In genomic region chr17:29706045-29706431, GRCh38 we compare ENCODE assay signal across 9 cellular contexts.
DNase-seq lines count a peak whose midpoint lies in the region; ATAC-seq, FAIRE-seq and TF ChIP-seq lines count a peak whose summit lies in the region.
"Had no signal": no experiment of that assay in that cellular context is flagged by ENCODE, and none has a peak within 500 bp of the region (broad histone marks: within the 10 kb centered on the region; RNA-seq: fewer than 3 reads in every experiment).

No MANE protein-coding gene starts in this region.

- no peaks in the 10 kb centered on the region for H3K79me2 ChIP-seq in KMS-11 (ENCODE audit: insufficient read depth, low read depth)
- no peaks in the 10 kb centered on the region for H3K79me2 ChIP-seq in astrocyte (ENCODE audit: insufficient read depth, low read length)
- H3K79me2 ChIP-seq in parathyroid adenoma, result no peaks in the 10 kb centered on the region

- H3K4me2 ChIP-seq in KMS-11 (peak overlapping the region; percentile 94), astrocyte (ENCODE audit: low read length) (no peak overlapping the region), parathyroid adenoma (ENCODE audit: low read length) (no peak overlapping the region)

- H3K4me1 ChIP-seq in KMS-11 (ENCODE audit: low read depth, poor library complexity, severe bottlenecking), result peaks cover 31% of the 10 kb centered on the region
- H3K4me1 ChIP-seq in astrocyte (ENCODE audit: insufficient read depth, low read length), result no peaks in the 10 kb centered on the region
- H3K4me1 ChIP-seq in parathyroid adenoma, result peaks cover 21% of the 10 kb centered on the region

- no peaks in the 10 kb centered on the region for H4K20me1 ChIP-seq in KMS-11 (ENCODE audit: insufficient read depth)
- peaks cover 9% of the 10 kb centered on the region for H4K20me1 ChIP-seq in astrocyte (ENCODE audit: insufficient read depth, low read length)

- DNase-seq in CD4-positive, alpha-beta T cell, result no peak
- DNase-seq in astrocyte (ENCODE audit: low read depth) (no peak), NCI-H1417 (lab: John Stamatoyannopoulos, UW) (no peak), HEK293T (ENCODE audit: extremely low spot score) (no peak)
- no peak for DNase-seq in activated effector memory CD4-positive, alpha-beta T cell treated with anti-CD3 and anti-CD28 coated beads, Interleukin-2, amount 50 U/mL, for 16 hours
- DNase-seq: kidney had no signal

- no peak for FAIRE-seq in astrocyte (lab: Jason Lieb, UNC)
- FAIRE-seq: kidney had no signal

- H3K36me3 ChIP-seq in KMS-11 (ENCODE audit: insufficient read depth) (no peaks in the 10 kb centered on the region), astrocyte (ENCODE audit: insufficient read depth, low read length) (peaks cover 4% of the 10 kb centered on the region), parathyroid adenoma (ENCODE audit: control insufficient read depth, insufficient read depth, low read length) (no peaks in the 10 kb centered on the region)

- POLR2A ChIA-PET in CD4-positive, alpha-beta T cell (lab: Charles Lee), result interaction anchor here (0.7 to 4.8 kb wide), 15 partner anchors 10 to 225 kb away, joined by 3 to 97 read pairs (median 4); no protein-coding TSS in a partner anchor
- POLR2A ChIA-PET in HEK293T (lab: Yijun Ruan, JAX), result no interaction called here

- H3K4me3 ChIP-seq in KMS-11 (IDR thresholded peaks at IDR 0.05; ENCODE audit: insufficient read depth, low read depth, low read length) (no peak overlapping the region), astrocyte (ENCODE audit: insufficient read depth, low read depth, low read length) (no peak overlapping the region), parathyroid adenoma (ENCODE audit: low read depth, low read length) (no peak overlapping the region)

- intact Hi-C loops in CD4-positive, alpha-beta T cell (cut with DNase I, micrococcal nuclease), result loop anchor here (1.0 to 5.0 kb wide), 6 partner anchors 16 to 73 kb away; no protein-coding TSS in a partner anchor

- H3K9ac ChIP-seq in KMS-11, result peak overlapping the region; percentile 97
- no peak overlapping the region for H3K9ac ChIP-seq in astrocyte (ENCODE audit: low read length)
- H3K9ac ChIP-seq in parathyroid adenoma, result no peak overlapping the region

- H3K27me3 Mint-ChIP-seq in CD4-positive, alpha-beta T cell, result no peaks in the 10 kb centered on the region
- no peaks in the 10 kb centered on the region for H3K27me3 Mint-ChIP-seq in astrocyte (ENCODE audit: low read depth, unreplicated experiment)

- H3K9me3 Mint-ChIP-seq in CD4-positive, alpha-beta T cell, result no peaks in the 10 kb centered on the region
- no peaks in the 10 kb centered on the region for H3K9me3 Mint-ChIP-seq in astrocyte (ENCODE audit: unreplicated experiment)

- H2AFZ ChIP-seq in KMS-11 (ENCODE audit: low read depth), result peak overlapping the region; percentile 91
- H2AFZ ChIP-seq in astrocyte (ENCODE audit: low read depth, low read length), result no peak overlapping the region
- no peak overlapping the region for H2AFZ ChIP-seq in parathyroid adenoma

- H3K27me3 ChIP-seq in CD4-positive, alpha-beta T cell (ENCODE audit: control insufficient read depth, insufficient read depth, low read length), result no peaks in the 10 kb centered on the region
- no peaks in the 10 kb centered on the region for H3K27me3 ChIP-seq in KMS-11 (ENCODE audit: insufficient read depth, low read depth)
- H3K27me3 ChIP-seq in astrocyte (ENCODE audit: insufficient read depth, low read length), result no peaks in the 10 kb centered on the region
- no peaks in the 10 kb centered on the region for H3K27me3 ChIP-seq in parathyroid adenoma (ENCODE audit: control insufficient read depth, insufficient read depth, low read length)

- TF ChIP-seq CTCF in CD4-positive, alpha-beta T cell (IDR thresholded peaks at IDR 0.05), result no peak
- TF ChIP-seq CTCF in KMS-11 (conservative IDR thresholded peaks at IDR 0.05; ENCODE audit: low read depth, low read length) (no peak), astrocyte (IDR thresholded peaks at IDR 0.05; ENCODE audit: insufficient read depth, low read depth, low read length) (no peak), parathyroid adenoma (IDR thresholded peaks at IDR 0.05) (no peak)

- no peak for ATAC-seq in CD4-positive, alpha-beta T cell (ENCODE audit: poor library complexity)
- ATAC-seq in HG02623 (IDR thresholded peaks at IDR 0.05; ENCODE audit: unreplicated experiment), result no peak

- no peaks in the 10 kb centered on the region for H3K9me3 ChIP-seq in CD4-positive, alpha-beta T cell (ENCODE audit: control insufficient read depth, low read length)
- H3K9me3 ChIP-seq in astrocyte (ENCODE audit: insufficient read depth, low read depth, low read length), result no peaks in the 10 kb centered on the region
- no peaks in the 10 kb centered on the region for H3K9me3 ChIP-seq in parathyroid adenoma (ENCODE audit: control insufficient read depth, low read length)

- peak overlapping the region; percentile 81 for H3K27ac ChIP-seq in CD4-positive, alpha-beta T cell (ENCODE audit: low read depth, low read length)
- H3K27ac ChIP-seq in KMS-11 (peak overlapping the region; percentile 100), astrocyte (ENCODE audit: low read depth, low read length) (no peak overlapping the region), parathyroid adenoma (peak overlapping the region; percentile 40)

- peaks cover 65% of the 10 kb centered on the region for H3K4me1 Mint-ChIP-seq in CD4-positive, alpha-beta T cell (ENCODE audit: low read depth)
- peaks cover 19% of the 10 kb centered on the region for H3K4me1 Mint-ChIP-seq in astrocyte (ENCODE audit: low read depth, unreplicated experiment)

- H3K27ac Mint-ChIP-seq in CD4-positive, alpha-beta T cell, result peak overlapping the region; percentile 92
- peak overlapping the region; percentile 21 for H3K27ac Mint-ChIP-seq in astrocyte (ENCODE audit: unreplicated experiment)

- H3K36me3 Mint-ChIP-seq in CD4-positive, alpha-beta T cell (ENCODE audit: low read depth), result peaks cover 49% of the 10 kb centered on the region
- H3K36me3 Mint-ChIP-seq in astrocyte (ENCODE audit: low read depth, unreplicated experiment), result peaks cover 5% of the 10 kb centered on the region

- CTCF ChIA-PET in CD4-positive, alpha-beta T cell (lab: Charles Lee), result interaction anchor here (1.1 to 3.2 kb wide), 7 partner anchors 14 to 114 kb away, joined by 3 to 16 read pairs (median 3); no protein-coding TSS in a partner anchor
- CTCF ChIA-PET in HEK293T (lab: Yijun Ruan, JAX), result no interaction called here

- peak overlapping the region; percentile 90 for H3K4me3 Mint-ChIP-seq in CD4-positive, alpha-beta T cell
- no peak overlapping the region for H3K4me3 Mint-ChIP-seq in astrocyte (ENCODE audit: unreplicated experiment)

TF ChIP-seq in HEK293T, 16 proteins besides CTCF, POLR2A, EP300 and RAD21:
- TF ChIP-seq FOXA1 (IDR thresholded peaks at IDR 0.05) (no peak), TARDBP (IDR thresholded peaks at IDR 0.05) (no peak), FOXM1 (IDR thresholded peaks at IDR 0.05; ENCODE audit: borderline replicate concordance) (no peak), BHLHE40 (IDR thresholded peaks at IDR 0.05; ENCODE audit: borderline replicate concordance) (no peak), ZNF384 (IDR thresholded peaks at IDR 0.05) (no peak), ELF4 (IDR thresholded peaks at IDR 0.05) (no peak), SUZ12 (IDR thresholded peaks at IDR 0.05) (no peak), HDGF (IDR thresholded peaks at IDR 0.05; ENCODE audit: borderline replicate concordance) (no peak), ARNT (IDR thresholded peaks at IDR 0.05) (no peak), PKNOX1 (IDR thresholded peaks at IDR 0.05) (no peak), NFRKB (IDR thresholded peaks at IDR 0.05) (no peak), L3MBTL2 (conservative IDR thresholded peaks at IDR 0.05) (no peak), SP1 (IDR thresholded peaks at IDR 0.05) (no peak), CTBP1 (IDR thresholded peaks at IDR 0.05; ENCODE audit: borderline replicate concordance) (no peak), FOXK2 (IDR thresholded peaks at IDR 0.05) (no peak), LEF1 (IDR thresholded peaks at IDR 0.05; ENCODE audit: borderline replicate concordance) (no peak)
